ENCODE assay signal across 1 cellular context in genomic region chr19:32673573-32673972, GRCh38.
TF ChIP-seq lines count a peak whose summit lies in the region.

No MANE protein-coding gene starts in this region.

TF ChIP-seq in IMR-90, 13 proteins besides CTCF, POLR2A, EP300 and RAD21:
- no peak for TF ChIP-seq CHD1 (IDR thresholded peaks at IDR 0.05; ENCODE audit: low read depth, low read length)
- TF ChIP-seq MAFK (IDR thresholded peaks at IDR 0.05; ENCODE audit: low read depth, low read length): no peak
- TF ChIP-seq ELK1 (IDR thresholded peaks at IDR 0.05; ENCODE audit: borderline replicate concordance, low read depth, low read length): no peak
- TF ChIP-seq RFX5 (IDR thresholded peaks at IDR 0.05; ENCODE audit: low read depth, low read length): no peak
- no peak for TF ChIP-seq SMC3 (IDR thresholded peaks at IDR 0.05; ENCODE audit: low read depth, low read length)
- TF ChIP-seq USF2 (IDR thresholded peaks at IDR 0.05; ENCODE audit: low read depth, low read length): no peak
- no peak for TF ChIP-seq NFE2L2 (IDR thresholded peaks at IDR 0.05; ENCODE audit: low read depth, low read length)
- no peak for TF ChIP-seq MAZ (IDR thresholded peaks at IDR 0.05; ENCODE audit: borderline replicate concordance, low read depth, low read length)
- no peak for TF ChIP-seq FOS (IDR thresholded peaks at IDR 0.05; ENCODE audit: low read depth, low read length)
- no peak for TF ChIP-seq BHLHE40 (IDR thresholded peaks at IDR 0.05; ENCODE audit: low read depth, low read length)
- no peak for TF ChIP-seq MXI1 (IDR thresholded peaks at IDR 0.05; ENCODE audit: borderline replicate concordance, low read depth, low read length)
- TF ChIP-seq RCOR1 (IDR thresholded peaks at IDR 0.05; ENCODE audit: insufficient replicate concordance, low read length): no peak
- TF ChIP-seq CEBPB (IDR thresholded peaks at IDR 0.05; ENCODE audit: low read depth, low read length): no peak
